1 cellular context compared by ENCODE assay signal in the genomic region with DNA sequence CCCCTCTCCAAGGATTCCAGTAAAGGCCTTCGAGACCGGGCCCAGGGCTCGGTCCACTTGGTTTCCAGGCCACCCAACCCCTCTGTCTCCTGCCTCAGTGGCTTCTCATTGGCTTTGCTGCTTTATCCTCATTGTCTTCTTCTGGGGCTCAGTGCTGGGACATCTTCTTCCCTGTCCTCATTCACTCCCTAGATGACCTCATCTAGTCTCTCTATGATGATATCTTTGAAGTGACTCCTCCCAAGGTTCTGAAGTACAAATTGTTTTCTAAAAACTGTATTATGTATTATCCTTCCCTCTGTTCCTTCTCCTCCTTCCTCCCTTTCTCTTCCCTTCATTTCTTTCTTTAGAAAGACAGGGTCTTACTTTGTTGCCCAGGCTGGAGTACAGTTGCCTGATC.
TF ChIP-seq lines count a peak whose summit lies in the region.

No MANE protein-coding gene starts in this region.

TF ChIP-seq in K562, 482 proteins besides CTCF, POLR2A, EP300 and RAD21:
- no peak for TF ChIP-seq IRF2 (CRISPR knock-in tag; IDR thresholded peaks at IDR 0.05)
- TF ChIP-seq ATF1 (CRISPR knock-in tag; IDR thresholded peaks at IDR 0.05) = no peak
- no peak for TF ChIP-seq ATF1 (tag; IDR thresholded peaks at IDR 0.05)
- TF ChIP-seq, protein P1, sequence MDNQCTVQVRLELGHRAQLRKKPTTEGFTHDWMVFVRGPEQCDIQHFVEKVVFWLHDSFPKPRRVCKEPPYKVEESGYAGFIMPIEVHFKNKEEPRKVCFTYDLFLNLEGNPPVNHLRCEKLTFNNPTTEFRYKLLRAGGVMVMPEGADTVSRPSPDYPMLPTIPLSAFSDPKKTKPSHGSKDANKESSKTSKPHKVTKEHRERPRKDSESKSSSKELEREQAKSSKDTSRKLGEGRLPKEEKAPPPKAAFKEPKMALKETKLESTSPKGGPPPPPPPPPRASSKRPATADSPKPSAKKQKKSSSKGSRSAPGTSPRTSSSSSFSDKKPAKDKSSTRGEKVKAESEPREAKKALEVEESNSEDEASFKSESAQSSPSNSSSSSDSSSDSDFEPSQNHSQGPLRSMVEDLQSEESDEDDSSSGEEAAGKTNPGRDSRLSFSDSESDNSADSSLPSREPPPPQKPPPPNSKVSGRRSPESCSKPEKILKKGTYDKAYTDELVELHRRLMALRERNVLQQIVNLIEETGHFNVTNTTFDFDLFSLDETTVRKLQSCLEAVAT (IDR thresholded peaks at IDR 0.05) = no peak
- no peak for TF ChIP-seq HMG20A (CRISPR knock-in tag; conservative IDR thresholded peaks at IDR 0.05)
- TF ChIP-seq, protein P2, sequence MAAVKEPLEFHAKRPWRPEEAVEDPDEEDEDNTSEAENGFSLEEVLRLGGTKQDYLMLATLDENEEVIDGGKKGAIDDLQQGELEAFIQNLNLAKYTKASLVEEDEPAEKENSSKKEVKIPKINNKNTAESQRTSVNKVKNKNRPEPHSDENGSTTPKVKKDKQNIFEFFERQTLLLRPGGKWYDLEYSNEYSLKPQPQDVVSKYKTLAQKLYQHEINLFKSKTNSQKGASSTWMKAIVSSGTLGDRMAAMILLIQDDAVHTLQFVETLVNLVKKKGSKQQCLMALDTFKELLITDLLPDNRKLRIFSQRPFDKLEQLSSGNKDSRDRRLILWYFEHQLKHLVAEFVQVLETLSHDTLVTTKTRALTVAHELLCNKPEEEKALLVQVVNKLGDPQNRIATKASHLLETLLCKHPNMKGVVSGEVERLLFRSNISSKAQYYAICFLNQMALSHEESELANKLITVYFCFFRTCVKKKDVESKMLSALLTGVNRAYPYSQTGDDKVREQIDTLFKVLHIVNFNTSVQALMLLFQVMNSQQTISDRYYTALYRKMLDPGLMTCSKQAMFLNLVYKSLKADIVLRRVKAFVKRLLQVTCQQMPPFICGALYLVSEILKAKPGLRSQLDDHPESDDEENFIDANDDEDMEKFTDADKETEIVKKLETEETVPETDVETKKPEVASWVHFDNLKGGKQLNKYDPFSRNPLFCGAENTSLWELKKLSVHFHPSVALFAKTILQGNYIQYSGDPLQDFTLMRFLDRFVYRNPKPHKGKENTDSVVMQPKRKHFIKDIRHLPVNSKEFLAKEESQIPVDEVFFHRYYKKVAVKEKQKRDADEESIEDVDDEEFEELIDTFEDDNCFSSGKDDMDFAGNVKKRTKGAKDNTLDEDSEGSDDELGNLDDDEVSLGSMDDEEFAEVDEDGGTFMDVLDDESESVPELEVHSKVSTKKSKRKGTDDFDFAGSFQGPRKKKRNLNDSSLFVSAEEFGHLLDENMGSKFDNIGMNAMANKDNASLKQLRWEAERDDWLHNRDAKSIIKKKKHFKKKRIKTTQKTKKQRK (IDR thresholded peaks at IDR 0.05; ENCODE audit: borderline replicate concordance, low read depth, low read length) = no peak
- TF ChIP-seq, protein P3, sequence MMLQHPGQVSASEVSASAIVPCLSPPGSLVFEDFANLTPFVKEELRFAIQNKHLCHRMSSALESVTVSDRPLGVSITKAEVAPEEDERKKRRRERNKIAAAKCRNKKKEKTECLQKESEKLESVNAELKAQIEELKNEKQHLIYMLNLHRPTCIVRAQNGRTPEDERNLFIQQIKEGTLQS (IDR thresholded peaks at IDR 0.05) = peak; percentile 67
- TF ChIP-seq, protein P3 (CRISPR knock-in tag; conservative IDR thresholded peaks at IDR 0.05) = no peak
- TF ChIP-seq, protein P4, sequence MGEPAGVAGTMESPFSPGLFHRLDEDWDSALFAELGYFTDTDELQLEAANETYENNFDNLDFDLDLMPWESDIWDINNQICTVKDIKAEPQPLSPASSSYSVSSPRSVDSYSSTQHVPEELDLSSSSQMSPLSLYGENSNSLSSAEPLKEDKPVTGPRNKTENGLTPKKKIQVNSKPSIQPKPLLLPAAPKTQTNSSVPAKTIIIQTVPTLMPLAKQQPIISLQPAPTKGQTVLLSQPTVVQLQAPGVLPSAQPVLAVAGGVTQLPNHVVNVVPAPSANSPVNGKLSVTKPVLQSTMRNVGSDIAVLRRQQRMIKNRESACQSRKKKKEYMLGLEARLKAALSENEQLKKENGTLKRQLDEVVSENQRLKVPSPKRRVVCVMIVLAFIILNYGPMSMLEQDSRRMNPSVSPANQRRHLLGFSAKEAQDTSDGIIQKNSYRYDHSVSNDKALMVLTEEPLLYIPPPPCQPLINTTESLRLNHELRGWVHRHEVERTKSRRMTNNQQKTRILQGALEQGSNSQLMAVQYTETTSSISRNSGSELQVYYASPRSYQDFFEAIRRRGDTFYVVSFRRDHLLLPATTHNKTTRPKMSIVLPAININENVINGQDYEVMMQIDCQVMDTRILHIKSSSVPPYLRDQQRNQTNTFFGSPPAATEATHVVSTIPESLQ (CRISPR knock-in tag; IDR thresholded peaks at IDR 0.05) = no peak
- no peak for TF ChIP-seq ZNF551 (CRISPR knock-in tag; IDR thresholded peaks at IDR 0.05)
- TF ChIP-seq SRSF9 (IDR thresholded peaks at IDR 0.05; ENCODE audit: borderline replicate concordance, low read depth, low read length) = no peak
- no peak for TF ChIP-seq ZNF445 (CRISPR knock-in tag; IDR thresholded peaks at IDR 0.05; ENCODE audit: low read depth)
- TF ChIP-seq PPARD (CRISPR knock-in tag; IDR thresholded peaks at IDR 0.05) = no peak
- no peak for TF ChIP-seq SPI1 (IDR thresholded peaks at IDR 0.05; ENCODE audit: borderline replicate concordance, low read depth, low read length)
- no peak for TF ChIP-seq ARID2 (IDR thresholded peaks at IDR 0.05)
- no peak for TF ChIP-seq ZNF324 (CRISPR knock-in tag; IDR thresholded peaks at IDR 0.05)
- no peak for TF ChIP-seq ZBTB1 (CRISPR knock-in tag; IDR thresholded peaks at IDR 0.05; ENCODE audit: borderline replicate concordance, low read depth)
- no peak for TF ChIP-seq RAD51 (IDR thresholded peaks at IDR 0.05; ENCODE audit: borderline replicate concordance, low read depth)
- TF ChIP-seq, protein P5, sequence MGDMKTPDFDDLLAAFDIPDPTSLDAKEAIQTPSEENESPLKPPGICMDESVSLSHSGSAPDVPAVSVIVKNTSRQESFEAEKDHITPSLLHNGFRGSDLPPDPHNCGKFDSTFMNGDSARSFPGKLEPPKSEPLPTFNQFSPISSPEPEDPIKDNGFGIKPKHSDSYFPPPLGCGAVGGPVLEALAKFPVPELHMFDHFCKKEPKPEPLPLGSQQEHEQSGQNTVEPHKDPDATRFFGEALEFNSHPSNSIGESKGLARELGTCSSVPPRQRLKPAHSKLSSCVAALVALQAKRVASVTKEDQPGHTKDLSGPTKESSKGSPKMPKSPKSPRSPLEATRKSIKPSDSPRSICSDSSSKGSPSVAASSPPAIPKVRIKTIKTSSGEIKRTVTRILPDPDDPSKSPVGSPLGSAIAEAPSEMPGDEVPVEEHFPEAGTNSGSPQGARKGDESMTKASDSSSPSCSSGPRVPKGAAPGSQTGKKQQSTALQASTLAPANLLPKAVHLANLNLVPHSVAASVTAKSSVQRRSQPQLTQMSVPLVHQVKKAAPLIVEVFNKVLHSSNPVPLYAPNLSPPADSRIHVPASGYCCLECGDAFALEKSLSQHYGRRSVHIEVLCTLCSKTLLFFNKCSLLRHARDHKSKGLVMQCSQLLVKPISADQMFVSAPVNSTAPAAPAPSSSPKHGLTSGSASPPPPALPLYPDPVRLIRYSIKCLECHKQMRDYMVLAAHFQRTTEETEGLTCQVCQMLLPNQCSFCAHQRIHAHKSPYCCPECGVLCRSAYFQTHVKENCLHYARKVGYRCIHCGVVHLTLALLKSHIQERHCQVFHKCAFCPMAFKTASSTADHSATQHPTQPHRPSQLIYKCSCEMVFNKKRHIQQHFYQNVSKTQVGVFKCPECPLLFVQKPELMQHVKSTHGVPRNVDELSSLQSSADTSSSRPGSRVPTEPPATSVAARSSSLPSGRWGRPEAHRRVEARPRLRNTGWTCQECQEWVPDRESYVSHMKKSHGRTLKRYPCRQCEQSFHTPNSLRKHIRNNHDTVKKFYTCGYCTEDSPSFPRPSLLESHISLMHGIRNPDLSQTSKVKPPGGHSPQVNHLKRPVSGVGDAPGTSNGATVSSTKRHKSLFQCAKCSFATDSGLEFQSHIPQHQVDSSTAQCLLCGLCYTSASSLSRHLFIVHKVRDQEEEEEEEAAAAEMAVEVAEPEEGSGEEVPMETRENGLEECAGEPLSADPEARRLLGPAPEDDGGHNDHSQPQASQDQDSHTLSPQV (IDR thresholded peaks at IDR 0.05) = no peak
- no peak for TF ChIP-seq TARDBP (IDR thresholded peaks at IDR 0.05)
- TF ChIP-seq POLR2AphosphoS2 (IDR thresholded peaks at IDR 0.05; ENCODE audit: low read length) = no peak
- peak; percentile 26; the same call in 1 of the 2 replicates for TF ChIP-seq FOSL1 (tag; conservative IDR thresholded peaks at IDR 0.05)
- TF ChIP-seq PRPF4 (IDR thresholded peaks at IDR 0.05; ENCODE audit: insufficient read depth, low read depth, low read length, poor library complexity, severe bottlenecking) = no peak
- no peak for TF ChIP-seq ZFP30 (CRISPR knock-in tag; IDR thresholded peaks at IDR 0.05; ENCODE audit: borderline replicate concordance)
- no peak for TF ChIP-seq ZNF586 (CRISPR knock-in tag; conservative IDR thresholded peaks at IDR 0.05)
- TF ChIP-seq JUND (IDR thresholded peaks at IDR 0.05; ENCODE audit: borderline replicate concordance, low read depth, low read length) = no peak; the same call in 1 of the 2 replicates
- TF ChIP-seq JUND (tag; IDR thresholded peaks at IDR 0.05; ENCODE audit: borderline replicate concordance, low read depth, low read length) = peak; percentile 66; the same call in 2 of the 3 replicates
- peak; percentile 44; the same call in 1 of the 2 replicates for TF ChIP-seq ATF7 (IDR thresholded peaks at IDR 0.05)
TF ChIP-seq in K562: peak in this region for 4.
